In the genomic region with DNA sequence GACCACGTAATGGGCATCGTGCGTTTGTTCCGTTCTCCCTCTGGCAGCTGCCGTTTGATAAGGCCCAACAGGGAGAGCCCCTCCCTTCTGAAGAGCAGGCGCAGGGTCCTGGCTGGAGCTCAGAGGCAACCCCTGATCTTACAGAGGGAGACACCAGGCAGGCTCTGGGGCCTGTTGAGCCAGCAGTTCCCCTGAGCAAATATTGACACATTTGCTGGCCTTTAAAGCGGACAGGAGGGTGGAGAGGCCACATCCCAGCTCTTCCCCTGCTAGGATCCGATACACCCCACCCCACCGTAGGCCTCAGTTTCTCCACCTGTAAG, we compare ENCODE assay signal across 1 cellular context.
TF ChIP-seq lines count a peak whose summit lies in the region.

No MANE protein-coding gene starts in this region.

TF ChIP-seq in IMR-90, 13 proteins besides CTCF, POLR2A, EP300 and RAD21 (continued from another document):
- TF ChIP-seq RCOR1 (IDR thresholded peaks at IDR 0.05; ENCODE audit: insufficient replicate concordance, low read length) = no peak
- TF ChIP-seq CHD1 (IDR thresholded peaks at IDR 0.05; ENCODE audit: low read depth, low read length) = no peak
- TF ChIP-seq NFE2L2 (IDR thresholded peaks at IDR 0.05; ENCODE audit: low read depth, low read length) = no peak
- no peak for TF ChIP-seq MXI1 (IDR thresholded peaks at IDR 0.05; ENCODE audit: borderline replicate concordance, low read depth, low read length)
- TF ChIP-seq, protein P1, sequence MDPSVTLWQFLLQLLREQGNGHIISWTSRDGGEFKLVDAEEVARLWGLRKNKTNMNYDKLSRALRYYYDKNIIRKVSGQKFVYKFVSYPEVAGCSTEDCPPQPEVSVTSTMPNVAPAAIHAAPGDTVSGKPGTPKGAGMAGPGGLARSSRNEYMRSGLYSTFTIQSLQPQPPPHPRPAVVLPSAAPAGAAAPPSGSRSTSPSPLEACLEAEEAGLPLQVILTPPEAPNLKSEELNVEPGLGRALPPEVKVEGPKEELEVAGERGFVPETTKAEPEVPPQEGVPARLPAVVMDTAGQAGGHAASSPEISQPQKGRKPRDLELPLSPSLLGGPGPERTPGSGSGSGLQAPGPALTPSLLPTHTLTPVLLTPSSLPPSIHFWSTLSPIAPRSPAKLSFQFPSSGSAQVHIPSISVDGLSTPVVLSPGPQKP (IDR thresholded peaks at IDR 0.05; ENCODE audit: borderline replicate concordance, low read depth, low read length) = no peak
